ENCODE assay signal across 28 cellular contexts in genomic region chr3:28646435-28646834, GRCh38.
"Had no signal": no experiment of that assay in that cellular context is flagged by ENCODE, and none has a peak within 500 bp of the region (broad histone marks: within the 10 kb centered on the region; RNA-seq: fewer than 3 reads in every experiment).

No MANE protein-coding gene starts in this region.

- FAIRE-seq: bronchial epithelial cell, endometrium had no signal

- H3K27ac ChIP-seq: gastrocnemius medialis, ovary, prostate gland, spleen, suprapubic skin, tibial artery, upper lobe of right lung had no signal

- DNase-seq: activated CD4-positive, alpha-beta T cell treated with anti-CD3 and anti-CD28 coated beads for 48 hours; activated CD4-positive, alpha-beta T cell treated with anti-CD3 and anti-CD28 coated beads, Interleukin-2, amount 50 U/mL, for 48 hours; activated CD8-positive, alpha-beta memory T cell treated with anti-CD3 and anti-CD28 coated beads for 24 hours; activated effector memory CD4-positive, alpha-beta T cell treated with Interleukin-2 at 50 U/mL for 16 hours; activated naive CD4-positive, alpha-beta T cell treated with Interleukin-2 at 50 U/mL for 16 hours; anterior cingulate cortex; effector CD8-positive, alpha-beta T cell; gastrocnemius medialis; glutamatergic neuron; islet precursor cell; left cardiac atrium; left ventricle myocardium superior; midbrain; naive thymus-derived CD4-positive, alpha-beta T cell; ovary; retina; spleen; stimulated activated naive CD4-positive, alpha-beta T cell; T-helper 9 cell; tibial artery; upper lobe of right lung had no signal

- H3K4me3 Mint-ChIP-seq: activated naive CD8-positive, alpha-beta T cell; central memory CD8-positive, alpha-beta T cell; naive thymus-derived CD4-positive, alpha-beta T cell; T-helper 1 cell treated with Interleukin-12 subunit alpha and Interleukin-12 subunit beta and Interleukin-4 antibody, amounts not matched to agents 30 μg/mL and 1 μg/mL, for 36 hours had no signal

- H3K4me3 ChIP-seq: gastrocnemius medialis, ovary, prostate gland, spleen, suprapubic skin, tibial artery, upper lobe of right lung had no signal

- H3K4me1 ChIP-seq: prostate gland, spleen, suprapubic skin, tibial artery, upper lobe of right lung had no signal

- H3K36me3 Mint-ChIP-seq: activated naive CD8-positive, alpha-beta T cell; naive thymus-derived CD4-positive, alpha-beta T cell had no signal

- H3K9me3 Mint-ChIP-seq: central memory CD8-positive, alpha-beta T cell; T-helper 1 cell treated with Interleukin-12 subunit alpha and Interleukin-12 subunit beta and Interleukin-4 antibody, amounts not matched to agents 30 μg/mL and 1 μg/mL, for 36 hours had no signal

- H3K27ac Mint-ChIP-seq: activated naive CD8-positive, alpha-beta T cell; naive thymus-derived CD4-positive, alpha-beta T cell; T-helper 1 cell treated with Interleukin-12 subunit alpha and Interleukin-12 subunit beta and Interleukin-4 antibody, amounts not matched to agents 30 μg/mL and 1 μg/mL, for 36 hours had no signal

- H3K27me3 ChIP-seq: gastrocnemius medialis, ovary, spleen, suprapubic skin, tibial artery, upper lobe of right lung had no signal

- H3K9me3 ChIP-seq: gastrocnemius medialis, ovary, prostate gland, spleen, suprapubic skin, tibial artery, upper lobe of right lung had no signal

- ATAC-seq: gastrocnemius medialis; left cardiac atrium; left ventricle myocardium superior; naive thymus-derived CD4-positive, alpha-beta T cell; upper lobe of right lung had no signal

- H3K36me3 ChIP-seq: gastrocnemius medialis, ovary, prostate gland, spleen, suprapubic skin, tibial artery, upper lobe of right lung had no signal

- H3K4me1 Mint-ChIP-seq: central memory CD8-positive, alpha-beta T cell; naive thymus-derived CD4-positive, alpha-beta T cell had no signal
